18 cellular contexts compared by ENCODE assay signal in genomic region chr22:42794551-42795510, GRCh38.
DNase-seq lines count a peak whose midpoint lies in the region; ATAC-seq and TF ChIP-seq lines count a peak whose summit lies in the region.
"Had no signal": no experiment of that assay in that cellular context is flagged by ENCODE, and none has a peak within 500 bp of the region (broad histone marks: within the 10 kb centered on the region; RNA-seq: fewer than 3 reads in every experiment).

No MANE protein-coding gene starts in this region.

- no peak overlapping the region for H2BK20ac ChIP-seq in IMR-90 (ENCODE audit: low read depth, low read length)

- H3K14ac ChIP-seq in IMR-90 (replicated peaks; ENCODE audit: low read depth, low read length) = no peak overlapping the region

- no peak overlapping the region for H3K4me2 ChIP-seq in IMR-90 (ENCODE audit: low read depth, low read length)
- no peak overlapping the region for H3K4me2 ChIP-seq in neural progenitor cell

- no peak overlapping the region for H4K5ac ChIP-seq in IMR-90 (ENCODE audit: low read depth, low read length)

- H3K27ac ChIP-seq in IMR-90 (ENCODE audit: insufficient read depth, low read length) = no peak overlapping the region
- H3K27ac ChIP-seq in neural progenitor cell = no peak overlapping the region
- H3K27ac ChIP-seq: C4-2B had no signal

- dilution Hi-C loops in IMR-90 (cut with HindIII; ENCODE audit: low sequenced_read_pairs, unreplicated experiment) = no loop called here

- no peaks in the 10 kb centered on the region for H3K9me3 Mint-ChIP-seq in effector memory CD8-positive, alpha-beta T cell
- H3K9me3 Mint-ChIP-seq in neural progenitor cell = no peaks in the 10 kb centered on the region
- H3K9me3 Mint-ChIP-seq: activated B cell treated with CpG ODN at 0.5 μM for 24 hours had no signal

- no TSS peak for BruUV-seq in IMR-90 (replicated peaks; lab: Mats Ljungman, UMichigan)

- peaks cover 30% of the 10 kb centered on the region for H3K36me3 ChIP-seq in IMR-90 (ENCODE audit: control insufficient read depth, insufficient read depth, low read length)
- H3K36me3 ChIP-seq in neural progenitor cell = no peaks in the 10 kb centered on the region

- in situ Hi-C loops in IMR-90 (cut with MboI; ENCODE audit: low sequenced_read_pairs) = no loop called here

- no peak overlapping the region for H2AK5ac ChIP-seq in IMR-90 (ENCODE audit: low read depth, low read length)

- H3K9me3 ChIP-seq in IMR-90 (ENCODE audit: control insufficient read depth, insufficient read depth, low read length) (no peaks in the 10 kb centered on the region), neural progenitor cell (ENCODE audit: low read depth) (no peaks in the 10 kb centered on the region)
- H3K9me3 ChIP-seq: gastroesophageal sphincter had no signal

- TF ChIP-seq CTCF in AG09309 (IDR thresholded peaks at IDR 0.05; ENCODE audit: control insufficient read depth, insufficient read depth, low read depth, low read length, missing control alignments) (peak; percentile 21), IMR-90 (conservative IDR thresholded peaks at IDR 0.05; ENCODE audit: low read depth, low read length) (no peak; the same call in 1 of the 2 replicates), neural progenitor cell (IDR thresholded peaks at IDR 0.05) (peak; percentile 45)

- DNase-seq in AG09309 (ENCODE audit: low read depth) (no peak), IMR-90 (no peak), neural progenitor cell (ENCODE audit: low spot score) (peak; percentile 45), NCI-H146 treated with DMSO at 0.1 percent for 48 hours (lab: John Stamatoyannopoulos, UW; ENCODE audit: unreplicated experiment) (no peak), NCI-H2107 (lab: John Stamatoyannopoulos, UW) (no peak), NCI-H345 treated with DMSO at 0.1 percent for 48 hours (lab: John Stamatoyannopoulos, UW; ENCODE audit: unreplicated experiment) (no peak)
- DNase-seq in effector memory CD8-positive, alpha-beta T cell = no peak
- DNase-seq: activated B cell treated with CpG ODN at 0.5 μM for 24 hours; effector CD4-positive, alpha-beta T cell; KBM-7; left ventricle myocardium superior; NCI-H1694 treated with DMSO at 0.1 percent for 48 hours; nucleus accumbens; stimulated activated CD4-positive, alpha-beta T cell treated with anti-CD3 and anti-CD28 coated beads, Interleukin-15, amount 100 ng/mL, for 24 hours had no signal

- H2BK15ac ChIP-seq in IMR-90 (ENCODE audit: low read depth, low read length) = no peak overlapping the region

- no peaks in the 10 kb centered on the region for H3F3A ChIP-seq in neural progenitor cell (ENCODE audit: low read depth)

- no peak overlapping the region for H3K4me3 ChIP-seq in AG09309 (ENCODE audit: control insufficient read depth, low read depth, low read length)
- no peak overlapping the region for H3K4me3 ChIP-seq in IMR-90 (ENCODE audit: insufficient read depth, low read depth, low read length)
- H3K4me3 ChIP-seq in neural progenitor cell = no peak overlapping the region
- H3K4me3 ChIP-seq: gastroesophageal sphincter had no signal

- no peak overlapping the region for H2BK120ac ChIP-seq in IMR-90 (ENCODE audit: low read depth, low read length)

- H3K4ac ChIP-seq in IMR-90 (ENCODE audit: low read depth, low read length) = no peak overlapping the region

- peaks cover 17% of the 10 kb centered on the region for H4K20me1 ChIP-seq in IMR-90 (ENCODE audit: insufficient read depth, low read length)
- no peaks in the 10 kb centered on the region for H4K20me1 ChIP-seq in neural progenitor cell (ENCODE audit: low read depth)

- H3K4me1 ChIP-seq in IMR-90 (ENCODE audit: control insufficient read depth, insufficient read depth, low read length) (peaks cover 14% of the 10 kb centered on the region), neural progenitor cell (no peaks in the 10 kb centered on the region)

- no peaks in the 10 kb centered on the region for H3K27me3 ChIP-seq in IMR-90 (ENCODE audit: control insufficient read depth, insufficient read depth, low read length)
- no peaks in the 10 kb centered on the region for H3K27me3 ChIP-seq in neural progenitor cell
- H3K27me3 ChIP-seq: gastroesophageal sphincter had no signal

- intact Hi-C loops in IMR-90 (cut with micrococcal nuclease) = no loop called here

- H3K79me2 ChIP-seq in neural progenitor cell (ENCODE audit: low read depth) = no peaks in the 10 kb centered on the region

- H3K27ac Mint-ChIP-seq in effector memory CD8-positive, alpha-beta T cell = peak overlapping the region; percentile 75 to 96
- peak overlapping the region; percentile 64 for H3K27ac Mint-ChIP-seq in neural progenitor cell
- H3K27ac Mint-ChIP-seq: activated B cell treated with CpG ODN at 0.5 μM for 24 hours had no signal

- TF ChIP-seq POLR2A in IMR-90 (IDR thresholded peaks at IDR 0.05; ENCODE audit: low read depth, low read length) = no peak

- no peak overlapping the region for H2BK5ac ChIP-seq in IMR-90 (ENCODE audit: low read depth, low read length, poor library complexity, severe bottlenecking)

- H2AFZ ChIP-seq in IMR-90 (replicated peaks; ENCODE audit: low read length, poor library complexity) (no peak overlapping the region), neural progenitor cell (replicated peaks) (no peak overlapping the region)

- TF ChIP-seq RAD21 in IMR-90 (IDR thresholded peaks at IDR 0.05; ENCODE audit: low read length) = peak; percentile 31; the same call in 1 of the 2 replicates

- POLR2A ChIA-PET in IMR-90 (lab: Charles Lee; ENCODE audit: unreplicated experiment) = no interaction called here

- H3K56ac ChIP-seq in IMR-90 (ENCODE audit: extremely low read depth, insufficient read depth, low read length) = no peak overlapping the region

- CTCF ChIA-PET in IMR-90 (lab: Yijun Ruan, JAX) = no interaction called here

- peaks cover 38% of the 10 kb centered on the region for H3K36me3 Mint-ChIP-seq in effector memory CD8-positive, alpha-beta T cell (ENCODE audit: insufficient read depth)
- H3K36me3 Mint-ChIP-seq in neural progenitor cell = peaks cover 13% of the 10 kb centered on the region

- H4K91ac ChIP-seq in IMR-90 (ENCODE audit: insufficient read depth, low read depth, low read length) = no peak overlapping the region

- no peak overlapping the region for H3K4me3 Mint-ChIP-seq in effector memory CD8-positive, alpha-beta T cell
- no peak overlapping the region for H3K4me3 Mint-ChIP-seq in neural progenitor cell
- H3K4me3 Mint-ChIP-seq: activated B cell treated with CpG ODN at 0.5 μM for 24 hours had no signal

- no peak overlapping the region for H3K23ac ChIP-seq in IMR-90 (ENCODE audit: low read depth, low read length)

- H3K9me1 ChIP-seq in IMR-90 (ENCODE audit: insufficient read depth, low read length) = peaks cover 20% of the 10 kb centered on the region; the same call in 1 of the 2 replicates

- no peak overlapping the region for H4K8ac ChIP-seq in IMR-90 (ENCODE audit: low read depth in 2 of 2, low read length in 2 of 2)

- no peak overlapping the region for H2AK9ac ChIP-seq in IMR-90 (replicated peaks; ENCODE audit: low read depth, low read length, poor library complexity)

- H3K18ac ChIP-seq in IMR-90 (ENCODE audit: low read depth, low read length) = no peak overlapping the region

- ATAC-seq in IMR-90 (ENCODE audit: low read depth) (no peak), HG03378 (IDR thresholded peaks at IDR 0.05; ENCODE audit: unreplicated experiment) (no peak)
- ATAC-seq in effector memory CD8-positive, alpha-beta T cell (replicated peaks) = no peak
- ATAC-seq: gastroesophageal sphincter, left ventricle myocardium superior, SK-N-SH treated with all-trans-retinoic acid at 6 μM for 48 hours had no signal

- WGBS in IMR-90 (ENCODE audit: extremely low coverage in 2 of 2, insufficient read length in 1 of 2), 2 experiments = 87% methylated on average over 15 of the region's 25 CpGs; no CpG with 5 or more reads in 1 of the 2 experiments

- H3K79me1 ChIP-seq in IMR-90 (ENCODE audit: low read depth in 1 of 2, low read length in 2 of 2) = peaks cover 3 to 29% of the 10 kb centered on the region in 2 experiments

- H3K4me1 Mint-ChIP-seq in effector memory CD8-positive, alpha-beta T cell (ENCODE audit: low read depth in 2 of 2) = peaks cover 1 to 5% of the 10 kb centered on the region in 2 donors
- peaks cover 3% of the 10 kb centered on the region for H3K4me1 Mint-ChIP-seq in neural progenitor cell
- H3K4me1 Mint-ChIP-seq: activated B cell treated with CpG ODN at 0.5 μM for 24 hours had no signal

- H3K9ac ChIP-seq in IMR-90 (ENCODE audit: low read depth, low read length) (no peak overlapping the region), neural progenitor cell (no peak overlapping the region)

- no peaks in the 10 kb centered on the region for H3K27me3 Mint-ChIP-seq in effector memory CD8-positive, alpha-beta T cell
- H3K27me3 Mint-ChIP-seq in neural progenitor cell (ENCODE audit: insufficient read depth, low read depth) = peaks cover 6% of the 10 kb centered on the region
- H3K27me3 Mint-ChIP-seq: activated B cell treated with CpG ODN at 0.5 μM for 24 hours had no signal

TF ChIP-seq in IMR-90, 13 proteins besides CTCF, POLR2A, EP300 and RAD21:
- 0 out of 2 replicates have a peak, but pooled peaks have one; percentile 2 for TF ChIP-seq SMC3 (IDR thresholded peaks at IDR 0.05; ENCODE audit: low read depth, low read length)
- TF ChIP-seq NFE2L2 (IDR thresholded peaks at IDR 0.05; ENCODE audit: low read depth, low read length) = no peak
- TF ChIP-seq USF2 (IDR thresholded peaks at IDR 0.05; ENCODE audit: low read depth, low read length) = no peak
